In genomic region chr5:127589309-127590036, GRCh38 we compare ENCODE assay signal across 21 cellular contexts. TPM values are rescaled to one million over a fixed set of nuclear protein-coding genes. Genes with fewer than 3 reads are reported as not detected.
"Had no signal": no experiment of that assay in that cellular context is flagged by ENCODE, and none has a peak within 500 bp of the region (broad histone marks: within the 10 kb centered on the region; RNA-seq: fewer than 3 reads in every experiment).

No MANE protein-coding gene starts in this region.

- H2AFZ ChIP-seq: parathyroid adenoma had no signal

- H3K9me3 Mint-ChIP-seq: activated CD4-positive, alpha-beta T cell treated with anti-CD3 and anti-CD28 coated beads, Interleukin-2, amount 10 ng/mL, durations not matched to agents 7 days and 5 days; activated naive CD4-positive, alpha-beta T cell treated with anti-CD3 and anti-CD28 coated beads for 36 hours; activated T-cell treated with anti-CD3 and anti-CD28 coated beads, Interleukin-2, amount 50 U/mL, for 24 hours; naive B cell had no signal

- H3K4me1 Mint-ChIP-seq: activated CD4-positive, alpha-beta T cell treated with anti-CD3 and anti-CD28 coated beads, Interleukin-2, amount 10 ng/mL, durations not matched to agents 7 days and 5 days; naive B cell had no signal

- H3K27me3 ChIP-seq: brain microvascular endothelial cell, dorsolateral prefrontal cortex, right lobe of liver had no signal

- H3K79me2 ChIP-seq: parathyroid adenoma had no signal

- H3K4me1 ChIP-seq: parathyroid adenoma, right lobe of liver had no signal

- ATAC-seq: left ventricle myocardium superior, mucosa of descending colon, right lobe of liver had no signal

- H3K4me3 Mint-ChIP-seq: activated CD4-positive, alpha-beta T cell treated with anti-CD3 and anti-CD28 coated beads, Interleukin-2, amount 10 ng/mL, durations not matched to agents 7 days and 5 days; activated CD8-positive, alpha-beta T cell treated with anti-CD3 and anti-CD28 coated beads, Interleukin-2, amount 10 ng/mL, durations not matched to agents 7 days and 5 days; activated naive CD4-positive, alpha-beta T cell treated with anti-CD3 and anti-CD28 coated beads for 36 hours; activated T-cell treated with anti-CD3 and anti-CD28 coated beads, Interleukin-2, amount 50 U/mL, for 24 hours; naive B cell had no signal

- H3K9ac ChIP-seq: parathyroid adenoma had no signal

- H3K27ac ChIP-seq: brain microvascular endothelial cell, epithelial cell of prostate, parathyroid adenoma, right lobe of liver had no signal

- H3K9me3 ChIP-seq: mucosa of descending colon, right lobe of liver had no signal

- H3K4me3 ChIP-seq: dorsolateral prefrontal cortex, mucosa of descending colon, right lobe of liver, smooth muscle cell had no signal

- H3K36me3 ChIP-seq: brain microvascular endothelial cell, right lobe of liver had no signal

- DNase-seq: activated CD4-positive, alpha-beta T cell treated with anti-CD3 and anti-CD28 coated beads, Interleukin-2, amount 10 ng/mL, durations not matched to agents 7 days and 5 days; activated CD8-positive, alpha-beta T cell treated with anti-CD3 and anti-CD28 coated beads, Interleukin-2, amount 10 ng/mL, durations not matched to agents 7 days and 5 days; activated naive CD4-positive, alpha-beta T cell treated with anti-CD3 and anti-CD28 coated beads for 36 hours; activated T-cell treated with anti-CD3 and anti-CD28 coated beads, Interleukin-2, amount 50 U/mL, for 24 hours; aorta; brain microvascular endothelial cell; central memory CD4-positive, alpha-beta T cell; dorsolateral prefrontal cortex; foreskin melanocyte; glutamatergic neuron; hypothalamus; kidney glomerular epithelial cell; left ventricle myocardium superior; mucosa of descending colon; naive B cell; right lobe of liver; stimulated activated CD4-positive, alpha-beta T cell treated with anti-CD3 and anti-CD28 coated beads, Interleukin-4, amount 100 ng/mL, for 1 hour; T-helper 9 cell had no signal

- H3K4me2 ChIP-seq: smooth muscle cell had no signal

- H3K36me3 Mint-ChIP-seq: naive B cell had no signal

- H3K27ac Mint-ChIP-seq: activated CD4-positive, alpha-beta T cell treated with anti-CD3 and anti-CD28 coated beads, Interleukin-2, amount 10 ng/mL, durations not matched to agents 7 days and 5 days; activated CD8-positive, alpha-beta T cell treated with anti-CD3 and anti-CD28 coated beads, Interleukin-2, amount 10 ng/mL, durations not matched to agents 7 days and 5 days; activated naive CD4-positive, alpha-beta T cell treated with anti-CD3 and anti-CD28 coated beads for 36 hours; activated T-cell treated with anti-CD3 and anti-CD28 coated beads, Interleukin-2, amount 50 U/mL, for 24 hours had no signal

- H3K27me3 Mint-ChIP-seq: activated CD4-positive, alpha-beta T cell treated with anti-CD3 and anti-CD28 coated beads, Interleukin-2, amount 10 ng/mL, durations not matched to agents 7 days and 5 days had no signal

RNA-seq across cellular contexts. Expression of gene CTXN3, which starts 59.4 kb away (rescaled TPM):
- total RNA-seq: activated CD4-positive, alpha-beta T cell treated with anti-CD3 and anti-CD28 coated beads, Interleukin-2, amount 10 ng/mL, durations not matched to agents 7 days and 5 days; activated CD8-positive, alpha-beta T cell treated with anti-CD3 and anti-CD28 coated beads, Interleukin-2, amount 10 ng/mL, durations not matched to agents 7 days and 5 days; activated naive CD4-positive, alpha-beta T cell treated with anti-CD3 and anti-CD28 coated beads for 36 hours; aorta; left ventricle myocardium superior; mucosa of descending colon; right lobe of liver; smooth muscle cell had no signal
